In the genomic region with DNA sequence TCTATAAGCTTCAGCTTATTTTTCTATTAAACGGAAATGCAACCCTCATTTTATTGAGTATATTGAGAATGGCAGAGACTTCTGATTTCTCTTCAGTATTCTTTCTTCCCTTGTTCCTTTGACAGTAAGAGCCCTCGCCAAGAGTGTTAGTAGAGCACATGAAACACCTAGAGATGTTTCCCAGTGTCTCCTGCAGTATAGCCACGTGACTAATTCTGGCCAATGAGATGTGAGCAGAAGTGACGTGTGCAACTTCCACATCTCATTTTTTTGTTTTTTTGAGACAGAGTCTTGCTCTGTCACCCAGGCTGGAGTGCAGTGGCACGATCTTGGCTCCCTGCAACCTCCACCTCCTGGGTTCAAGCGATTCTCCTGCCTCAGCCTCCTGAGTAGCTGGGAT, we compare ENCODE assay signal across 4 cellular contexts. TPM values are rescaled to one million over a fixed set of nuclear protein-coding genes. Genes with fewer than 3 reads are reported as not detected.
"Had no signal": no experiment of that assay in that cellular context is flagged by ENCODE, and none has a peak within 500 bp of the region (broad histone marks: within the 10 kb centered on the region; RNA-seq: fewer than 3 reads in every experiment).

No MANE protein-coding gene starts in this region.

RNA-seq across cellular contexts. Expression of gene LAMB1, which starts 19.0 kb away (rescaled TPM):
- total RNA-seq: activated CD4-positive, alpha-beta T cell treated with anti-CD3 and anti-CD28 coated beads, Interleukin-2, amount 10 ng/mL, durations not matched to agents 24 days and 14 days; activated T-helper 17 cell treated with anti-CD3 and anti-CD28 coated beads, Interleukin-2, amount 50 U/mL, for 72 hours; T-helper 1 cell treated with Interleukin-12 subunit alpha and Interleukin-12 subunit beta and Interleukin-4 antibody, amounts not matched to agents 30 ng/mL and 1 ng/mL, for 36 hours; T-helper 2 cell treated with Interferon-gamma antibody and Interleukin-4, amounts not matched to agents 100 ng/mL and 5 ng/mL, for 36 hours had no signal
